In genomic region chr6:156720739-156721714, GRCh38 we compare ENCODE assay signal across 8 cellular contexts. TPM values are rescaled to one million over a fixed set of nuclear protein-coding genes. Genes with fewer than 3 reads are reported as not detected.
DNase-seq lines count a peak whose midpoint lies in the region; ATAC-seq, FAIRE-seq and TF ChIP-seq lines count a peak whose summit lies in the region.

No MANE protein-coding gene starts in this region.

- H3K4me3 Mint-ChIP-seq in activated T-helper 17 cell treated with anti-CD3 and anti-CD28 coated beads, Interleukin-2, amount 50 U/mL, for 72 hours: peak overlapping the region; percentile 81

- H3K9ac ChIP-seq in keratinocyte (ENCODE audit: control insufficient read depth, extremely low read depth, insufficient read depth, low read length): peak overlapping the region; percentile 89

- no peaks in the 10 kb centered on the region for H3K9me1 ChIP-seq in keratinocyte (ENCODE audit: control insufficient read depth, extremely low read depth, insufficient read depth, low read length)

- no peaks in the 10 kb centered on the region for H4K20me1 ChIP-seq in keratinocyte (ENCODE audit: control insufficient read depth, extremely low read depth, insufficient read depth, low read length)

- H3K4me1 ChIP-seq in A549 (peaks cover 33% of the 10 kb centered on the region), keratinocyte (ENCODE audit: control insufficient read depth, extremely low read depth, insufficient read depth, low read length) (peaks cover 31% of the 10 kb centered on the region), suprapubic skin (peaks cover 39% of the 10 kb centered on the region)

- peak overlapping the region; percentile 90 for H2AFZ ChIP-seq in keratinocyte (ENCODE audit: control insufficient read depth, low read length)

- TF ChIP-seq CTCF in A549 (IDR thresholded peaks at IDR 0.05): no peak
- TF ChIP-seq CTCF in keratinocyte (optimal IDR thresholded peaks at IDR 0.05 in 1 of 3, IDR thresholded peaks at IDR 0.05 in 1 of 3, conservative IDR thresholded peaks at IDR 0.05 in 1 of 3; ENCODE audit: extremely low read depth in 1 of 3, insufficient read depth in 2 of 3, low read length in 3 of 3): no peak
- TF ChIP-seq CTCF in suprapubic skin (IDR thresholded peaks at IDR 0.05): no peak

- TF ChIP-seq POLR2A in A549 (IDR thresholded peaks at IDR 0.05; ENCODE audit: low read length) (no peak), suprapubic skin (IDR thresholded peaks at IDR 0.05) (no peak)

- no peaks in the 10 kb centered on the region for H3K9me3 Mint-ChIP-seq in activated T-helper 17 cell treated with anti-CD3 and anti-CD28 coated beads, Interleukin-2, amount 50 U/mL, for 72 hours

- DNase-seq in A549 (ENCODE audit: low read depth in 1 of 2, low spot score in 1 of 2) (peak in 1 of 2 experiments; percentile 7), keratinocyte (ENCODE audit: low read depth, low spot score) (no peak), suprapubic skin (ENCODE audit: low spot score in 2 of 2) (no peak)
- DNase-seq in stimulated activated CD4-positive, alpha-beta T cell treated with anti-CD3 and anti-CD28 coated beads, Interleukin-2, amount 100 ng/mL, for 24 hours: no peak

- H3K4me3 ChIP-seq in A549 (no peak overlapping the region), keratinocyte (ENCODE audit: control insufficient read depth in 2 of 3, extremely low read depth in 1 of 3, insufficient read depth in 2 of 3, low read depth in 1 of 3, low read length in 3 of 3) (peak overlapping the region in 2 of 3 experiments; percentile 41 to 67), suprapubic skin (no peak overlapping the region)

- no peaks in the 10 kb centered on the region for H3K79me2 ChIP-seq in keratinocyte (ENCODE audit: control insufficient read depth, insufficient read depth, low read length)

- H3K27ac Mint-ChIP-seq in activated T-helper 17 cell treated with anti-CD3 and anti-CD28 coated beads, Interleukin-2, amount 50 U/mL, for 72 hours: no peak overlapping the region

- H3K27ac ChIP-seq in A549 (peak overlapping the region; percentile 89 to 95), keratinocyte (ENCODE audit: control insufficient read depth, insufficient read depth, low read length) (peak overlapping the region; percentile 97), suprapubic skin (peak overlapping the region; percentile 97)

- WGBS in A549 (ENCODE audit: missing lambda C conversion rate): 71% methylated on average over 15 of the region's 16 CpGs
- 28% methylated on average over 16 of the region's 16 CpGs for WGBS in suprapubic skin

- ATAC-seq in A549: no peak
- peak; percentile 45 for ATAC-seq in GM19023 (IDR thresholded peaks at IDR 0.05; ENCODE audit: unreplicated experiment)
- peak; percentile 29 for ATAC-seq in HG03280 (IDR thresholded peaks at IDR 0.05; ENCODE audit: unreplicated experiment)
- no peak for ATAC-seq in activated T-helper 17 cell treated with anti-CD3 and anti-CD28 coated beads, Interleukin-2, amount 50 U/mL, for 72 hours (replicated peaks)
- ATAC-seq in activated CD4-positive, CD25-positive, alpha-beta regulatory T cell treated with anti-CD3 and anti-CD28 coated beads, Interleukin-2, amount 50 U/mL, for 24 hours: no peak

- H3K9me3 ChIP-seq in A549 (no peaks in the 10 kb centered on the region), keratinocyte (ENCODE audit: control insufficient read depth, low read depth, low read length) (no peaks in the 10 kb centered on the region), suprapubic skin (no peaks in the 10 kb centered on the region)

- H3K4me1 Mint-ChIP-seq in activated T-helper 17 cell treated with anti-CD3 and anti-CD28 coated beads, Interleukin-2, amount 50 U/mL, for 72 hours: peaks cover 8% of the 10 kb centered on the region

- TF ChIP-seq EP300 in A549 (IDR thresholded peaks at IDR 0.05) (no peak), suprapubic skin (IDR thresholded peaks at IDR 0.05) (no peak)

- no peaks in the 10 kb centered on the region for H3K27me3 Mint-ChIP-seq in activated T-helper 17 cell treated with anti-CD3 and anti-CD28 coated beads, Interleukin-2, amount 50 U/mL, for 72 hours

- FAIRE-seq in A549 (lab: Jason Lieb, UNC): no peak
- peak; percentile 87 for FAIRE-seq in keratinocyte (lab: Jason Lieb, UNC)

- POLR2A ChIA-PET in A549 (lab: Yijun Ruan, JAX): interaction anchor here (1.1 to 3.0 kb wide), 3 partner anchors 10 to 56 kb away, joined by 3 to 17 read pairs (median 7); partner anchors contain the start of gene ARID1B

- H3K4me2 ChIP-seq in A549: peak overlapping the region; percentile 71
- H3K4me2 ChIP-seq in keratinocyte (ENCODE audit: control insufficient read depth, extremely low read depth, insufficient read depth, low read depth, low read length): peak overlapping the region; percentile 84

- CTCF ChIA-PET in A549 (lab: Yijun Ruan, JAX): interaction anchor here (1.1 kb wide), 1 partner anchor 8 kb away, joined by 3 read pairs; no protein-coding TSS in a partner anchor

- H3K36me3 ChIP-seq in keratinocyte (ENCODE audit: control insufficient read depth in 2 of 2, extremely low read depth in 1 of 2, insufficient read depth in 2 of 2, low read length in 2 of 2): no peaks in the 10 kb centered on the region
- H3K36me3 ChIP-seq in suprapubic skin: no peaks in the 10 kb centered on the region

- TF ChIP-seq RAD21 in A549 (conservative IDR thresholded peaks at IDR 0.05 in 1 of 2, IDR thresholded peaks at IDR 0.05 in 1 of 2): no peak

- dilution Hi-C loops in keratinocyte (cut with MboI; ENCODE audit: extremely low pct_ligation_motif_present, low sequenced_read_pairs): no loop called here

- H3K36me3 Mint-ChIP-seq in activated T-helper 17 cell treated with anti-CD3 and anti-CD28 coated beads, Interleukin-2, amount 50 U/mL, for 72 hours (ENCODE audit: low read depth): no peaks in the 10 kb centered on the region

- H3K27me3 ChIP-seq in keratinocyte (ENCODE audit: control insufficient read depth, extremely low read depth, insufficient read depth, low read length): no peaks in the 10 kb centered on the region
- H3K27me3 ChIP-seq in suprapubic skin: no peaks in the 10 kb centered on the region

TF ChIP-seq in A549, 52 proteins besides CTCF, POLR2A, EP300 and RAD21:
- TF ChIP-seq RARB (CRISPR knock-in tag; IDR thresholded peaks at IDR 0.05) (no peak), EHMT2 (IDR thresholded peaks at IDR 0.05; ENCODE audit: low read depth) (no peak), BHLHE40 (IDR thresholded peaks at IDR 0.05; ENCODE audit: low read depth, low read length) (no peak)

RNA-seq across cellular contexts. Expression of gene ARID1B, which starts 56.2 kb away (rescaled TPM):
- 16.3 and 19.2 TPM in 2 replicates for polyA plus RNA-seq in A549 (2011; rRNA removed)
- 10.8 and 12.2 TPM in 2 replicates for polyA plus RNA-seq in A549 (2012; cell fraction: cytosol; rRNA removed)
- polyA plus RNA-seq in A549 (2012; cell fraction: nucleus; rRNA removed): 15.1 and 20.0 TPM in 2 replicates
- 13.5 to 14.3 TPM (median 14.1 TPM) in 3 replicates for polyA plus RNA-seq in A549 (2017; fragmentation: RNase III; extraction: RNeasy Plus Mini Kit Qiagen cat#74134 plus additional on column Dnase treatment)
- polyA minus RNA-seq in A549 (2011; rRNA and poly(A)+ RNA removed): 93.0 and 94.2 TPM in 2 replicates
- 10 to 100 TPM; 66.7 to 67.3 TPM for total RNA-seq in activated T-helper 17 cell treated with anti-CD3 and anti-CD28 coated beads, Interleukin-2, amount 50 U/mL, for 72 hours
- polyA plus RNA-seq in keratinocyte: 12.6 to 16.6 TPM (median 14.9 TPM) in 3 replicates
- 23.5 TPM for polyA plus RNA-seq in keratinocyte (2011; ENCODE audit: low read depth)
- polyA plus RNA-seq in keratinocyte (2011; cell fraction: cytosol; rRNA removed): 13.7 and 14.6 TPM in 2 replicates
- polyA plus RNA-seq in keratinocyte (2011; cell fraction: nucleus; rRNA removed): 32.4 and 41.3 TPM in 2 replicates
- 20.5 and 22.2 TPM in 2 replicates for polyA plus RNA-seq in keratinocyte (2012; ENCODE audit: low replicate concordance)
- polyA minus RNA-seq in keratinocyte: 57.6 to 94.5 TPM (median 76.6 TPM) in 3 replicates
- 35.5 TPM for polyA minus RNA-seq in keratinocyte (2011; cell fraction: cytosol; rRNA and poly(A)+ RNA removed)
- polyA minus RNA-seq in keratinocyte (2011; cell fraction: nucleus; rRNA and poly(A)+ RNA removed): 90.7 and 153 TPM in 2 replicates
- 100 to 1,000 TPM; 102 to 233 (median 129) TPM for total RNA-seq in suprapubic skin

Comparison
In these comparisons a context has a peak if more than half of its experiments do, and no peak if none do; other contexts are left out.
1. ATAC-seq: peak in GM19023 (single experiment) and HG03280 (single experiment); none in A549 (0 of 2), activated T-helper 17 cell treated with anti-CD3 and anti-CD28 coated beads, Interleukin-2, amount 50 U/mL, for 72 hours (single experiment) and activated CD4-positive, CD25-positive, alpha-beta regulatory T cell treated with anti-CD3 and anti-CD28 coated beads, Interleukin-2, amount 50 U/mL, for 24 hours (0 of 2).
2. H3K4me3 ChIP-seq: peak in keratinocyte (2 of 3); none in A549 (single experiment) and suprapubic skin (single experiment).
3. Peak in every context shown above with its lines, with median percentiles within 50 percentile points of each other: H3K27ac ChIP-seq.